9 cellular contexts compared by ENCODE assay signal in the genomic region with DNA sequence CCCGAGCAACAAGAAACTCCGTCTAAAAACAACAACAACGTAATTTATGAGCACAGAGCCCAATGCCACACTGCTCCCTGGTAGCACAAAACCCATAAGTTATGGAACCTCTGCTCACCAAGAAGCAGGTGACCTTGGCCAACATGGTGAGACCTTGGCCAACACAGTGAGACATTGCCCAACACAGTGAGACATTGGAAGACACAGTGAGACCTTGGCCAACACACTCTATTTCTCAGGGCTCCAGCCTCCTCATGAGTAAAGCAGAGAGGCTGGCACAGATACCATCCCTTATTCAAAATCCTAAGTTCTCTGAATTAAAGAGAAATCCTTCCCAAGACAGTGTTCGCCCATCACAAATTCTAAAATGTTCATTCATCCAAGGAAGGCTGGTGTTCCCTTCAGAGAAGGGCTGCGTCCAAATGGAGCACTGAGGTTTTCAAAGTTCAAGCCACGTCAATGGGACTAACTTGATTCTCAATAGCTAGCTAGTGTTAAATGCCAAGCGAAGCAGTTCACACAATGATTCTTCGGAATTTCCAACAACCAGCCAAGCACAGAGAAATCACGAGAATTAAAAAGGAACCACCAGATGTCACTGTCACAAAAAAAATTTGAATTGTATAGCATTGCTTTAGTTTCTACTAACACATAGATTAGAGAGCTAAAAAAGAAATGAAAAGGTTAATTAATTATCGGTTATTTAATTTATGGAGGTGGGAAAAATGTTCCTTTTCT. TPM values are rescaled to one million over a fixed set of nuclear protein-coding genes. Genes with fewer than 3 reads are reported as not detected.
A peak's percentile ranks its signal among the peaks of the same experiment; 100 is the strongest.
DNase-seq lines count a peak whose midpoint lies in the region; ATAC-seq, FAIRE-seq and TF ChIP-seq lines count a peak whose summit lies in the region.
"Had no signal": no experiment of that assay in that cellular context is flagged by ENCODE, and none has a peak within 500 bp of the region (broad histone marks: within the 10 kb centered on the region; RNA-seq: fewer than 3 reads in every experiment).

No MANE protein-coding gene starts in this region.

- no peaks in the 10 kb centered on the region for H3K9me3 Mint-ChIP-seq in nephron progenitor cell
- H3K9me3 Mint-ChIP-seq: stimulated activated naive CD8-positive, alpha-beta T cell treated with anti-CD3 and anti-CD28 coated beads, Interleukin-15, Interleukin-2, amounts not matched to agents 100 ng/mL and 50 ng/mL, for 24 hours had no signal

- H3K27ac Mint-ChIP-seq in nephron progenitor cell: no peak overlapping the region
- H3K27ac Mint-ChIP-seq: stimulated activated naive CD8-positive, alpha-beta T cell treated with anti-CD3 and anti-CD28 coated beads, Interleukin-15, Interleukin-2, amounts not matched to agents 100 ng/mL and 50 ng/mL, for 24 hours had no signal

- peak; percentile 55 for TF ChIP-seq CTCF in C4-2B (conservative IDR thresholded peaks at IDR 0.05)
- TF ChIP-seq CTCF in fibroblast of pulmonary artery (IDR thresholded peaks at IDR 0.05; ENCODE audit: low read length, missing control alignments): peak; percentile 38
- no peak for TF ChIP-seq CTCF in nephron progenitor cell (IDR thresholded peaks at IDR 0.05)

- WGBS in small intestine, 3 donors: 62 to 69% (median 67%) methylated on average over 10 of the region's 10 CpGs

- FAIRE-seq in RCC 7860 (lab: Jason Lieb, UNC) (peak; percentile 43), small intestine (lab: Jason Lieb, UNC) (peak; percentile 70)

- H3K27me3 Mint-ChIP-seq in nephron progenitor cell (ENCODE audit: low read depth, poor library complexity): no peaks in the 10 kb centered on the region
- H3K27me3 Mint-ChIP-seq: stimulated activated naive CD8-positive, alpha-beta T cell treated with anti-CD3 and anti-CD28 coated beads, Interleukin-15, Interleukin-2, amounts not matched to agents 100 ng/mL and 50 ng/mL, for 24 hours had no signal

- H3K4me1 ChIP-seq in small intestine (ENCODE audit: control insufficient read depth in 2 of 2, insufficient read depth in 1 of 2, low read depth in 1 of 2, low read length in 1 of 2): peaks cover 4 to 8% of the 10 kb centered on the region in 2 donors

- no peaks in the 10 kb centered on the region for H3K27me3 ChIP-seq in small intestine (ENCODE audit: control insufficient read depth in 2 of 2, insufficient read depth in 2 of 2, low read length in 2 of 2)

- peaks cover 0 to 2% of the 10 kb centered on the region in 2 donors for H3K36me3 ChIP-seq in small intestine (ENCODE audit: control insufficient read depth in 2 of 2, insufficient read depth in 2 of 2, low read length in 2 of 2)

- no peak overlapping the region for H3K4me3 ChIP-seq in fibroblast of pulmonary artery (replicated peaks; ENCODE audit: low read depth, low read length)
- H3K4me3 ChIP-seq in small intestine (ENCODE audit: low read depth in 1 of 2, low read length in 2 of 2): no peak overlapping the region

- peak; percentile 72 for ATAC-seq in GM19351 (IDR thresholded peaks at IDR 0.05; ENCODE audit: unreplicated experiment)
- ATAC-seq in HG03571 (IDR thresholded peaks at IDR 0.05; ENCODE audit: unreplicated experiment): no peak

- no peak overlapping the region for H3K4me3 Mint-ChIP-seq in nephron progenitor cell
- H3K4me3 Mint-ChIP-seq: stimulated activated naive CD8-positive, alpha-beta T cell treated with anti-CD3 and anti-CD28 coated beads, Interleukin-15, Interleukin-2, amounts not matched to agents 100 ng/mL and 50 ng/mL, for 24 hours had no signal

- no peak for DNase-seq in RCC 7860 (ENCODE audit: low spot score)
- DNase-seq in fibroblast of pulmonary artery (ENCODE audit: low read depth): peak; percentile 54
- peak; percentile 25 for DNase-seq in small intestine
- DNase-seq in nephron progenitor cell: no peak
- no peak for DNase-seq in UCSD-AML1 (lab: John Stamatoyannopoulos, UW; ENCODE audit: unreplicated experiment)

- no peaks in the 10 kb centered on the region for H3K9me3 ChIP-seq in small intestine (ENCODE audit: control insufficient read depth, low read depth)

- H3K4me1 Mint-ChIP-seq in nephron progenitor cell: peaks cover 31% of the 10 kb centered on the region

- H3K27ac ChIP-seq in C4-2B (peak overlapping the region; percentile 17), small intestine (ENCODE audit: low read depth in 1 of 2, low read length in 1 of 2) (no peak overlapping the region)

- H3K36me3 Mint-ChIP-seq in nephron progenitor cell (ENCODE audit: low read depth): no peaks in the 10 kb centered on the region

RNA-seq across cellular contexts. Expression of a gene that starts 29.4 kb away (rescaled TPM):
- polyA plus RNA-seq in small intestine: 1 to 10 TPM; 4.8 to 6.9 (median 5.4) TPM

Comparison
In these comparisons a context has a peak if more than half of its experiments do, and no peak if none do; other contexts are left out.
1. DNase-seq: peak in fibroblast of pulmonary artery (single experiment) and small intestine (single experiment); none in RCC 7860 (single experiment), nephron progenitor cell (single experiment) and UCSD-AML1 (single experiment).